In the genomic region with DNA sequence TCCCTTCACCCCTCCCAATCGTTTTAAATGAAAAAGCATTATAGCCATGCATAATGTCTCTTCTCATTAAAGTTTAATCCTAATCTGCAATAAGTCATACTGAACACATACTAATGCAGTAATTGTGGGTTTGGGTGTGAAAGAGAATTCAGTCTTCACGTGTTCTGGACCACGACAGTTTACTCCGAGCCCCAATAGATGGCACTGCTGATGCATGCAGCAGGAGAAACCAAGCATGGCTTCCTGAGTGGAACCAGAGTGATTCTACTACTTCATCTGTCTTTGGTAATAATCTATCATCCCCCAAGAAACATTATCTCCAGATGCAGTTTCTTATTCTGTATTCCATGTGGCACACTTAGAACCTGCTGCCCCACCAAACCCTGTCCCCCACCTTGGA, we compare ENCODE assay signal across 8 cellular contexts. TPM values are rescaled to one million over a fixed set of nuclear protein-coding genes. Genes with fewer than 3 reads are reported as not detected.
DNase-seq lines count a peak whose midpoint lies in the region; ATAC-seq and TF ChIP-seq lines count a peak whose summit lies in the region.

No MANE protein-coding gene starts in this region.

- H3K27ac ChIP-seq in SK-N-SH (ENCODE audit: low read depth in 2 of 2, low read length in 1 of 2) (no peak overlapping the region), thyroid gland (no peak overlapping the region), tibial artery (no peak overlapping the region)

- peak; percentile 61 for TF ChIP-seq RAD21 in SK-N-SH (IDR thresholded peaks at IDR 0.05; ENCODE audit: low read length)

- no peaks in the 10 kb centered on the region for H3K79me2 ChIP-seq in SK-N-SH (ENCODE audit: insufficient read depth)

- H4K20me1 ChIP-seq in SK-N-SH (ENCODE audit: insufficient read depth), result no peaks in the 10 kb centered on the region

- no peak for TF ChIP-seq POLR2A in thyroid gland (IDR thresholded peaks at IDR 0.05)

- peak; percentile 14; the same call in 1 of the 2 replicates for TF ChIP-seq CTCF in SK-N-SH (IDR thresholded peaks at IDR 0.05)
- peak; percentile 20 to 72 (median 56) for TF ChIP-seq CTCF in thyroid gland (IDR thresholded peaks at IDR 0.05)
- TF ChIP-seq CTCF in tibial artery (IDR thresholded peaks at IDR 0.05), result peak in 1 of 2 experiments; percentile 22

- no peak overlapping the region for H2AFZ ChIP-seq in SK-N-SH (ENCODE audit: low read depth)

- no peak for ATAC-seq in SK-N-SH treated with all-trans-retinoic acid at 6 μM for 48 hours

- H3K9ac ChIP-seq in SK-N-SH, result no peak overlapping the region

- no peaks in the 10 kb centered on the region for H3K27me3 ChIP-seq in SK-N-SH (ENCODE audit: insufficient read depth)
- H3K27me3 ChIP-seq in thyroid gland, result no peaks in the 10 kb centered on the region
- peaks cover 0 to 3% of the 10 kb centered on the region in 2 donors for H3K27me3 ChIP-seq in tibial artery

- no peak for DNase-seq in SK-N-SH
- peak; percentile 5 for DNase-seq in RPMI7951 (ENCODE audit: low read depth)
- DNase-seq in cardiac septum (ENCODE audit: low spot score), result peak; percentile 10
- DNase-seq in thyroid gland, result peak; percentile 41 to 51
- no peak for DNase-seq in activated T-cell treated with anti-CD3 and anti-CD28 coated beads, Interleukin-2, amount 50 U/mL, for 48 hours
- no peak for DNase-seq in dedifferentiated amniotic fluid mesenchymal stem cell (ENCODE audit: extremely low spot score)
- DNase-seq in tibial artery, result no peak

- H3K36me3 ChIP-seq in SK-N-SH (replicated peaks in 1 of 2; ENCODE audit: control insufficient read depth in 1 of 2, insufficient read depth in 2 of 2, low read length in 1 of 2) (no peaks in the 10 kb centered on the region), thyroid gland (no peaks in the 10 kb centered on the region), tibial artery (no peaks in the 10 kb centered on the region)

- H3K9me3 ChIP-seq in SK-N-SH (no peaks in the 10 kb centered on the region), thyroid gland (no peaks in the 10 kb centered on the region), tibial artery (no peaks in the 10 kb centered on the region)

- no peaks in the 10 kb centered on the region for H3F3A ChIP-seq in SK-N-SH (replicated peaks; ENCODE audit: insufficient read depth)

- H3K4me1 ChIP-seq in SK-N-SH (ENCODE audit: control insufficient read depth in 1 of 2, insufficient read depth in 2 of 2, low read depth in 1 of 2, low read length in 1 of 2), result no peaks in the 10 kb centered on the region
- no peaks in the 10 kb centered on the region for H3K4me1 ChIP-seq in thyroid gland
- H3K4me1 ChIP-seq in tibial artery, result no peaks in the 10 kb centered on the region

- H3K9me2 ChIP-seq in SK-N-SH, result no peaks in the 10 kb centered on the region

- H3K4me3 ChIP-seq in SK-N-SH (ENCODE audit: low read depth in 2 of 2, low read length in 1 of 2) (no peak overlapping the region), thyroid gland (replicated peaks in 1 of 3) (no peak overlapping the region), tibial artery (no peak overlapping the region)

- CTCF ChIA-PET in SK-N-SH (lab: Yijun Ruan, JAX), result interaction anchor here (1.0 to 1.5 kb wide), 7 partner anchors 8 to 1316 kb away, joined by 3 to 7 read pairs (median 4); a partner anchor contains a TSS

- intact Hi-C loops in cardiac septum (cut with DNase I), result no loop called here
- intact Hi-C loops in thyroid gland (cut with DNase I), result no loop called here
- intact Hi-C loops in tibial artery (cut with DNase I; ENCODE audit: low total_unique reads), result no loop called here

- 18% methylated on average over 4 of the region's 4 CpGs for WGBS in SK-N-SH (ENCODE audit: low lambda C conversion rate)
- 11 to 17% methylated on average over 4 of the region's 4 CpGs for WGBS in thyroid gland, 2 donors

- TF ChIP-seq EP300 in SK-N-SH (IDR thresholded peaks at IDR 0.05; ENCODE audit: borderline replicate concordance in 1 of 2, low read depth in 1 of 2, low read length in 1 of 2), result no peak

- H3K4me2 ChIP-seq in SK-N-SH, result no peak overlapping the region

- POLR2A ChIA-PET in SK-N-SH (lab: Yijun Ruan, JAX), result no interaction called here

TF ChIP-seq in SK-N-SH, 30 proteins besides CTCF, POLR2A, EP300 and RAD21 (continues in another document):
- TF ChIP-seq, protein P1, sequence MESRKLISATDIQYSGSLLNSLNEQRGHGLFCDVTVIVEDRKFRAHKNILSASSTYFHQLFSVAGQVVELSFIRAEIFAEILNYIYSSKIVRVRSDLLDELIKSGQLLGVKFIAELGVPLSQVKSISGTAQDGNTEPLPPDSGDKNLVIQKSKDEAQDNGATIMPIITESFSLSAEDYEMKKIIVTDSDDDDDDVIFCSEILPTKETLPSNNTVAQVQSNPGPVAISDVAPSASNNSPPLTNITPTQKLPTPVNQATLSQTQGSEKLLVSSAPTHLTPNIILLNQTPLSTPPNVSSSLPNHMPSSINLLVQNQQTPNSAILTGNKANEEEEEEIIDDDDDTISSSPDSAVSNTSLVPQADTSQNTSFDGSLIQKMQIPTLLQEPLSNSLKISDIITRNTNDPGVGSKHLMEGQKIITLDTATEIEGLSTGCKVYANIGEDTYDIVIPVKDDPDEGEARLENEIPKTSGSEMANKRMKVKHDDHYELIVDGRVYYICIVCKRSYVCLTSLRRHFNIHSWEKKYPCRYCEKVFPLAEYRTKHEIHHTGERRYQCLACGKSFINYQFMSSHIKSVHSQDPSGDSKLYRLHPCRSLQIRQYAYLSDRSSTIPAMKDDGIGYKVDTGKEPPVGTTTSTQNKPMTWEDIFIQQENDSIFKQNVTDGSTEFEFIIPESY (IDR thresholded peaks at IDR 0.05; ENCODE audit: borderline replicate concordance, low read depth), result no peak
- TF ChIP-seq, protein P2, sequence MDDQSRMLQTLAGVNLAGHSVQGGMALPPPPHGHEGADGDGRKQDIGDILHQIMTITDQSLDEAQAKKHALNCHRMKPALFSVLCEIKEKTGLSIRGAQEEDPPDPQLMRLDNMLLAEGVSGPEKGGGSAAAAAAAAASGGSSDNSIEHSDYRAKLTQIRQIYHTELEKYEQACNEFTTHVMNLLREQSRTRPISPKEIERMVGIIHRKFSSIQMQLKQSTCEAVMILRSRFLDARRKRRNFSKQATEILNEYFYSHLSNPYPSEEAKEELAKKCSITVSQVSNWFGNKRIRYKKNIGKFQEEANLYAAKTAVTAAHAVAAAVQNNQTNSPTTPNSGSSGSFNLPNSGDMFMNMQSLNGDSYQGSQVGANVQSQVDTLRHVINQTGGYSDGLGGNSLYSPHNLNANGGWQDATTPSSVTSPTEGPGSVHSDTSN (IDR thresholded peaks at IDR 0.05), result no peak
- TF ChIP-seq RXRA (IDR thresholded peaks at IDR 0.05; ENCODE audit: borderline replicate concordance, low read depth) (no peak), POLR2AphosphoS5 (IDR thresholded peaks at IDR 0.05; ENCODE audit: low read depth, low read length) (no peak), RCOR1 (IDR thresholded peaks at IDR 0.05; ENCODE audit: low read length) (no peak)

TF ChIP-seq in SK-N-SH treated with all-trans-retinoic acid at 6 μM for 48 hours, 23 proteins besides CTCF, POLR2A, EP300 and RAD21 (continues in another document):
- no peak for TF ChIP-seq BACH2 (CRISPR knock-in tag; IDR thresholded peaks at IDR 0.05; ENCODE audit: borderline replicate concordance)
- TF ChIP-seq TCF4 (CRISPR knock-in tag; IDR thresholded peaks at IDR 0.05; ENCODE audit: borderline replicate concordance), result no peak
- TF ChIP-seq, protein P3, sequence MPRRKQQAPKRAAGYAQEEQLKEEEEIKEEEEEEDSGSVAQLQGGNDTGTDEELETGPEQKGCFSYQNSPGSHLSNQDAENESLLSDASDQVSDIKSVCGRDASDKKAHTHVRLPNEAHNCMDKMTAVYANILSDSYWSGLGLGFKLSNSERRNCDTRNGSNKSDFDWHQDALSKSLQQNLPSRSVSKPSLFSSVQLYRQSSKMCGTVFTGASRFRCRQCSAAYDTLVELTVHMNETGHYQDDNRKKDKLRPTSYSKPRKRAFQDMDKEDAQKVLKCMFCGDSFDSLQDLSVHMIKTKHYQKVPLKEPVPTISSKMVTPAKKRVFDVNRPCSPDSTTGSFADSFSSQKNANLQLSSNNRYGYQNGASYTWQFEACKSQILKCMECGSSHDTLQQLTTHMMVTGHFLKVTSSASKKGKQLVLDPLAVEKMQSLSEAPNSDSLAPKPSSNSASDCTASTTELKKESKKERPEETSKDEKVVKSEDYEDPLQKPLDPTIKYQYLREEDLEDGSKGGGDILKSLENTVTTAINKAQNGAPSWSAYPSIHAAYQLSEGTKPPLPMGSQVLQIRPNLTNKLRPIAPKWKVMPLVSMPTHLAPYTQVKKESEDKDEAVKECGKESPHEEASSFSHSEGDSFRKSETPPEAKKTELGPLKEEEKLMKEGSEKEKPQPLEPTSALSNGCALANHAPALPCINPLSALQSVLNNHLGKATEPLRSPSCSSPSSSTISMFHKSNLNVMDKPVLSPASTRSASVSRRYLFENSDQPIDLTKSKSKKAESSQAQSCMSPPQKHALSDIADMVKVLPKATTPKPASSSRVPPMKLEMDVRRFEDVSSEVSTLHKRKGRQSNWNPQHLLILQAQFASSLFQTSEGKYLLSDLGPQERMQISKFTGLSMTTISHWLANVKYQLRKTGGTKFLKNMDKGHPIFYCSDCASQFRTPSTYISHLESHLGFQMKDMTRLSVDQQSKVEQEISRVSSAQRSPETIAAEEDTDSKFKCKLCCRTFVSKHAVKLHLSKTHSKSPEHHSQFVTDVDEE (CRISPR knock-in tag; IDR thresholded peaks at IDR 0.05), result no peak
- TF ChIP-seq TOX (CRISPR knock-in tag; IDR thresholded peaks at IDR 0.05; ENCODE audit: borderline replicate concordance), result no peak
- no peak for TF ChIP-seq ISL1 (CRISPR knock-in tag; IDR thresholded peaks at IDR 0.05)
- TF ChIP-seq GLIS3 (CRISPR knock-in tag; IDR thresholded peaks at IDR 0.05), result no peak
- TF ChIP-seq, protein P4, sequence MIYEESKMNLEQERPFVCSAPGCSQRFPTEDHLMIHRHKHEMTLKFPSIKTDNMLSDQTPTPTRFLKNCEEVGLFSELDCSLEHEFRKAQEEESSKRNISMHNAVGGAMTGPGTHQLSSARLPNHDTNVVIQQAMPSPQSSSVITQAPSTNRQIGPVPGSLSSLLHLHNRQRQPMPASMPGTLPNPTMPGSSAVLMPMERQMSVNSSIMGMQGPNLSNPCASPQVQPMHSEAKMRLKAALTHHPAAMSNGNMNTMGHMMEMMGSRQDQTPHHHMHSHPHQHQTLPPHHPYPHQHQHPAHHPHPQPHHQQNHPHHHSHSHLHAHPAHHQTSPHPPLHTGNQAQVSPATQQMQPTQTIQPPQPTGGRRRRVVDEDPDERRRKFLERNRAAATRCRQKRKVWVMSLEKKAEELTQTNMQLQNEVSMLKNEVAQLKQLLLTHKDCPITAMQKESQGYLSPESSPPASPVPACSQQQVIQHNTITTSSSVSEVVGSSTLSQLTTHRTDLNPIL (CRISPR knock-in tag; IDR thresholded peaks at IDR 0.05; ENCODE audit: low read depth), result no peak

RNA-seq across cellular contexts. Expression of a gene that starts 47.0 kb away (rescaled TPM):
- polyA plus RNA-seq in SK-N-SH (2012; rRNA removed), result 0.07 and 0.11 TPM in 2 replicates
- polyA plus RNA-seq in SK-N-SH (2012; cell fraction: cytosol; rRNA removed), result 0.13 and 0.24 TPM in 2 replicates
- 0.24 and 0.38 TPM in 2 replicates for polyA plus RNA-seq in SK-N-SH (2012; cell fraction: nucleus; rRNA removed)
- 0.98 and 1.2 TPM in 2 replicates for total RNA-seq in RPMI7951 (2014; rRNA removed; shearing (Covaris generic))
- total RNA-seq in cardiac septum (0.40 TPM), thyroid gland (10 to 100 TPM in 3 of 4 donors, 1 to 10 TPM in 1; 4.2 to 20.7 (median 15.2) TPM)

Comparison
In these comparisons a context has a peak if more than half of its experiments do, and no peak if none do; other contexts are left out.
1. DNase-seq: peak in RPMI7951 (single experiment), cardiac septum (single experiment) and thyroid gland (2 of 2); none in SK-N-SH (single experiment), activated T-cell treated with anti-CD3 and anti-CD28 coated beads, Interleukin-2, amount 50 U/mL, for 48 hours (0 of 2), dedifferentiated amniotic fluid mesenchymal stem cell (single experiment) and tibial artery (0 of 2).